Comparison of ENCODE assay signal across 1 cellular context in the genomic region with DNA sequence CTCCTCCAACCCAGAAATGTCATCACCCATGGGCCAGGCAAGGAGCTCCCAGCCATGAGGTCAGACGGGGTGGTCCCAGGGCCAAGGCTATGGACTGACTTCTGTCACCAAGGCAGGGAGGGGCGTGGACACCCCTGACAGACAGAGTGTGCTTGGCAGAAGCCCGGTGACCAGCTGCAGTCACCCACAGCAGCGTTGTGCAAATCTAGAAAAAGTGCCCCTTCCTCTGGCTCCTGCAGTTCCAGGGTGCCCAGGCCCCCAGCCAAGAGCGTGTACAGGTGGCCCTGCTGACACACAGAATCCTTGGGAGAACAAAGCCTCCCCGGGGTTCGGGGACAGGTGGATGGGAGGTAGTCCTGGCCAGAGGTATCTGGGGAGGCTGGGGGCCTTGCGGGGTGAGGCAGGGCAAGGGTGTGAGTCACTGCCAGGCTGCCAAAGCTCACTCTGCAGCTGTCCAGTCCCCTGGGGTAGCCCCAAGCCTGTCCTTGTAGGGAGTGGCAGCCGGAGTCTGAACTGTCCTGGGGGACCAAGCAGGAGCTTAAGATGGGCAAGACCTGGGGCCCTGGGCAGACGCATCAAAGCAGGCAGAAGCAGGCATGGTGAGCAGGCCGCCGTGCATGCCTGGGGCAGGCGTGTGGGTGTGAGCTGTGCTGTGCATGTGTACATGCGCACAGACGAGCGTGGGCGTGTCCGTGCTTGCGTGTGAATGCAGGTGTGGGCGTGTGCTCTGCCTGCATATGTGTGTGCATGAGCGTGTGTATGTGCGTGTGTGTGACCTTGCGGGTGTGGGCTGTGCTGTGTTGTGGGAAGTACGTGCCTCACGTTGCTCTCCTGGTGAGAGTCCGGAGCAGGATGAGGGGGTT.
TF ChIP-seq lines count a peak whose summit lies in the region.

No MANE protein-coding gene starts in this region.

TF ChIP-seq in HepG2, 621 proteins besides CTCF, POLR2A, EP300 and RAD21 (continued from another document and continues in another):
- TF ChIP-seq, protein P1, sequence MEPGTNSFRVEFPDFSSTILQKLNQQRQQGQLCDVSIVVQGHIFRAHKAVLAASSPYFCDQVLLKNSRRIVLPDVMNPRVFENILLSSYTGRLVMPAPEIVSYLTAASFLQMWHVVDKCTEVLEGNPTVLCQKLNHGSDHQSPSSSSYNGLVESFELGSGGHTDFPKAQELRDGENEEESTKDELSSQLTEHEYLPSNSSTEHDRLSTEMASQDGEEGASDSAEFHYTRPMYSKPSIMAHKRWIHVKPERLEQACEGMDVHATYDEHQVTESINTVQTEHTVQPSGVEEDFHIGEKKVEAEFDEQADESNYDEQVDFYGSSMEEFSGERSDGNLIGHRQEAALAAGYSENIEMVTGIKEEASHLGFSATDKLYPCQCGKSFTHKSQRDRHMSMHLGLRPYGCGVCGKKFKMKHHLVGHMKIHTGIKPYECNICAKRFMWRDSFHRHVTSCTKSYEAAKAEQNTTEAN (CRISPR knock-in tag; conservative IDR thresholded peaks at IDR 0.05), result 0 out of 2 replicates have a peak, but pooled peaks have one; percentile 45
- TF ChIP-seq ZNF607 (CRISPR knock-in tag; IDR thresholded peaks at IDR 0.05; ENCODE audit: borderline replicate concordance) (no peak), ZMYM4 (CRISPR knock-in tag; IDR thresholded peaks at IDR 0.05) (no peak), ZFP90 (CRISPR knock-in tag; IDR thresholded peaks at IDR 0.05; ENCODE audit: borderline replicate concordance) (no peak), CENPX (CRISPR knock-in tag; IDR thresholded peaks at IDR 0.05) (no peak), ZNF737 (CRISPR knock-in tag; IDR thresholded peaks at IDR 0.05; ENCODE audit: borderline replicate concordance) (no peak), JARID2 (CRISPR knock-in tag; IDR thresholded peaks at IDR 0.05; ENCODE audit: insufficient replicate concordance) (no peak), ZC3H13 (CRISPR knock-in tag; IDR thresholded peaks at IDR 0.05) (peak; percentile 92), ZNF7 (CRISPR knock-in tag; IDR thresholded peaks at IDR 0.05) (no peak), GZF1 (CRISPR knock-in tag; IDR thresholded peaks at IDR 0.05) (no peak), ZNF10 (CRISPR knock-in tag; IDR thresholded peaks at IDR 0.05; ENCODE audit: borderline replicate concordance, low read depth) (no peak), MED8 (CRISPR knock-in tag; IDR thresholded peaks at IDR 0.05; ENCODE audit: insufficient replicate concordance) (peak; percentile 60), RFXAP (CRISPR knock-in tag; IDR thresholded peaks at IDR 0.05; ENCODE audit: borderline replicate concordance) (no peak), ZNF232 (CRISPR knock-in tag; IDR thresholded peaks at IDR 0.05; ENCODE audit: borderline replicate concordance) (no peak), PCBP2 (optimal IDR thresholded peaks at IDR 0.05; ENCODE audit: low read depth, low read length, poor library complexity, severe bottlenecking) (no peak), ZNF292 (CRISPR knock-in tag; IDR thresholded peaks at IDR 0.05; ENCODE audit: borderline replicate concordance, low read depth) (no peak), ZBTB3 (CRISPR knock-in tag; IDR thresholded peaks at IDR 0.05; ENCODE audit: borderline replicate concordance, low read depth) (no peak), ZNF619 (CRISPR knock-in tag; IDR thresholded peaks at IDR 0.05) (no peak), JUN (CRISPR knock-in tag; IDR thresholded peaks at IDR 0.05) (no peak), KLF15 (CRISPR knock-in tag; IDR thresholded peaks at IDR 0.05; ENCODE audit: borderline replicate concordance) (no peak), FOXO1 (CRISPR knock-in tag; IDR thresholded peaks at IDR 0.05) (0 out of 2 replicates have a peak, but pooled peaks have one; percentile 11), NCOR1 (IDR thresholded peaks at IDR 0.05; ENCODE audit: borderline replicate concordance, low read length) (no peak), SUZ12 (IDR thresholded peaks at IDR 0.05; ENCODE audit: low read depth, low read length) (no peak), MYNN (CRISPR knock-in tag; IDR thresholded peaks at IDR 0.05; ENCODE audit: low read depth) (no peak)
- TF ChIP-seq, protein P2, sequence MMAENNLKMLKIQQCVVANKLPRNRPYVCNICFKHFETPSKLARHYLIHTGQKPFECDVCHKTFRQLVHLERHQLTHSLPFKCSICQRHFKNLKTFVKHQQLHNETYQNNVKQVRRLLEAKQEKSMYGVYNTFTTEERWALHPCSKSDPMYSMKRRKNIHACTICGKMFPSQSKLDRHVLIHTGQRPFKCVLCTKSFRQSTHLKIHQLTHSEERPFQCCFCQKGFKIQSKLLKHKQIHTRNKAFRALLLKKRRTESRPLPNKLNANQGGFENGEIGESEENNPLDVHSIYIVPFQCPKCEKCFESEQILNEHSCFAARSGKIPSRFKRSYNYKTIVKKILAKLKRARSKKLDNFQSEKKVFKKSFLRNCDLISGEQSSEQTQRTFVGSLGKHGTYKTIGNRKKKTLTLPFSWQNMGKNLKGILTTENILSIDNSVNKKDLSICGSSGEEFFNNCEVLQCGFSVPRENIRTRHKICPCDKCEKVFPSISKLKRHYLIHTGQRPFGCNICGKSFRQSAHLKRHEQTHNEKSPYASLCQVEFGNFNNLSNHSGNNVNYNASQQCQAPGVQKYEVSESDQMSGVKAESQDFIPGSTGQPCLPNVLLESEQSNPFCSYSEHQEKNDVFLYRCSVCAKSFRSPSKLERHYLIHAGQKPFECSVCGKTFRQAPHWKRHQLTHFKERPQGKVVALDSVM (CRISPR knock-in tag; IDR thresholded peaks at IDR 0.05), result no peak
- TF ChIP-seq, protein P3, sequence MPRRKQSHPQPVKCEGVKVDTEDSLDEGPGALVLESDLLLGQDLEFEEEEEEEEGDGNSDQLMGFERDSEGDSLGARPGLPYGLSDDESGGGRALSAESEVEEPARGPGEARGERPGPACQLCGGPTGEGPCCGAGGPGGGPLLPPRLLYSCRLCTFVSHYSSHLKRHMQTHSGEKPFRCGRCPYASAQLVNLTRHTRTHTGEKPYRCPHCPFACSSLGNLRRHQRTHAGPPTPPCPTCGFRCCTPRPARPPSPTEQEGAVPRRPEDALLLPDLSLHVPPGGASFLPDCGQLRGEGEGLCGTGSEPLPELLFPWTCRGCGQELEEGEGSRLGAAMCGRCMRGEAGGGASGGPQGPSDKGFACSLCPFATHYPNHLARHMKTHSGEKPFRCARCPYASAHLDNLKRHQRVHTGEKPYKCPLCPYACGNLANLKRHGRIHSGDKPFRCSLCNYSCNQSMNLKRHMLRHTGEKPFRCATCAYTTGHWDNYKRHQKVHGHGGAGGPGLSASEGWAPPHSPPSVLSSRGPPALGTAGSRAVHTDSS (CRISPR knock-in tag; conservative IDR thresholded peaks at IDR 0.05), result no peak
- TF ChIP-seq, protein P4, sequence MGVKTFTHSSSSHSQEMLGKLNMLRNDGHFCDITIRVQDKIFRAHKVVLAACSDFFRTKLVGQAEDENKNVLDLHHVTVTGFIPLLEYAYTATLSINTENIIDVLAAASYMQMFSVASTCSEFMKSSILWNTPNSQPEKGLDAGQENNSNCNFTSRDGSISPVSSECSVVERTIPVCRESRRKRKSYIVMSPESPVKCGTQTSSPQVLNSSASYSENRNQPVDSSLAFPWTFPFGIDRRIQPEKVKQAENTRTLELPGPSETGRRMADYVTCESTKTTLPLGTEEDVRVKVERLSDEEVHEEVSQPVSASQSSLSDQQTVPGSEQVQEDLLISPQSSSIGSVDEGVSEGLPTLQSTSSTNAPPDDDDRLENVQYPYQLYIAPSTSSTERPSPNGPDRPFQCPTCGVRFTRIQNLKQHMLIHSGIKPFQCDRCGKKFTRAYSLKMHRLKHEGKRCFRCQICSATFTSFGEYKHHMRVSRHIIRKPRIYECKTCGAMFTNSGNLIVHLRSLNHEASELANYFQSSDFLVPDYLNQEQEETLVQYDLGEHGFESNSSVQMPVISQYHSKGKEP (CRISPR knock-in tag; IDR thresholded peaks at IDR 0.05), result no peak
- TF ChIP-seq, protein P5, sequence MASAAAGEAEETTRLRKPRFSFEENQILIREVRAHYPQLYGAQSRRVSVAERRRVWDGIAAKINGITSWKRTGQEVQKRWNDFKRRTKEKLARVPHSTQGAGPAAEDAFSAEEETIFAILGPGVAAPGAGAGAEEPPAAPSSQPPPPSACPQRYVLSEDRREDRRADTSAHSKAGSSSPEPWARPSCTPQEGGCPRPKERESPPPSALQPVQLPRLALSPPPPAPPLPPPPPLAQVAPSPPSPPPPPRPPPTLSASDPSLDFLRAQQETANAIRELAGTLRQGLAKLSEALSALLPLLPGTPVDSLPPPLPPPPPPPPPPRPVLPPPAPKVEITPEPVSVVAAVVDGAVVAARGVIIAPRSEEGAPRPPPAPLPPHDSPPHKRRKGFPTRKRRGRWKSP (CRISPR knock-in tag; IDR thresholded peaks at IDR 0.05), result no peak
- TF ChIP-seq, protein P6, sequence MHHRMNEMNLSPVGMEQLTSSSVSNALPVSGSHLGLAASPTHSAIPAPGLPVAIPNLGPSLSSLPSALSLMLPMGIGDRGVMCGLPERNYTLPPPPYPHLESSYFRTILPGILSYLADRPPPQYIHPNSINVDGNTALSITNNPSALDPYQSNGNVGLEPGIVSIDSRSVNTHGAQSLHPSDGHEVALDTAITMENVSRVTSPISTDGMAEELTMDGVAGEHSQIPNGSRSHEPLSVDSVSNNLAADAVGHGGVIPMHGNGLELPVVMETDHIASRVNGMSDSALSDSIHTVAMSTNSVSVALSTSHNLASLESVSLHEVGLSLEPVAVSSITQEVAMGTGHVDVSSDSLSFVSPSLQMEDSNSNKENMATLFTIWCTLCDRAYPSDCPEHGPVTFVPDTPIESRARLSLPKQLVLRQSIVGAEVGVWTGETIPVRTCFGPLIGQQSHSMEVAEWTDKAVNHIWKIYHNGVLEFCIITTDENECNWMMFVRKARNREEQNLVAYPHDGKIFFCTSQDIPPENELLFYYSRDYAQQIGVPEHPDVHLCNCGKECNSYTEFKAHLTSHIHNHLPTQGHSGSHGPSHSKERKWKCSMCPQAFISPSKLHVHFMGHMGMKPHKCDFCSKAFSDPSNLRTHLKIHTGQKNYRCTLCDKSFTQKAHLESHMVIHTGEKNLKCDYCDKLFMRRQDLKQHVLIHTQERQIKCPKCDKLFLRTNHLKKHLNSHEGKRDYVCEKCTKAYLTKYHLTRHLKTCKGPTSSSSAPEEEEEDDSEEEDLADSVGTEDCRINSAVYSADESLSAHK (CRISPR knock-in tag; IDR thresholded peaks at IDR 0.05; ENCODE audit: borderline replicate concordance), result no peak
- TF ChIP-seq, protein P7, sequence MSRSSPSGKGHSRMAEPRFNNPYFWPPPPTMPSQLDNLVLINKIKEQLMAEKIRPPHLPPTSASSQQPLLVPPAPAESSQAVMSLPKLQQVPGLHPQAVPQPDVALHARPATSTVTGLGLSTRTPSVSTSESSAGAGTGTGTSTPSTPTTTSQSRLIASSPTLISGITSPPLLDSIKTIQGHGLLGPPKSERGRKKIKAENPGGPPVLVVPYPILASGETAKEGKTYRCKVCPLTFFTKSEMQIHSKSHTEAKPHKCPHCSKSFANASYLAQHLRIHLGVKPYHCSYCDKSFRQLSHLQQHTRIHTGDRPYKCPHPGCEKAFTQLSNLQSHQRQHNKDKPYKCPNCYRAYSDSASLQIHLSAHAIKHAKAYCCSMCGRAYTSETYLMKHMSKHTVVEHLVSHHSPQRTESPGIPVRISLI (CRISPR knock-in tag; IDR thresholded peaks at IDR 0.05; ENCODE audit: borderline replicate concordance), result no peak
- TF ChIP-seq, protein P8, sequence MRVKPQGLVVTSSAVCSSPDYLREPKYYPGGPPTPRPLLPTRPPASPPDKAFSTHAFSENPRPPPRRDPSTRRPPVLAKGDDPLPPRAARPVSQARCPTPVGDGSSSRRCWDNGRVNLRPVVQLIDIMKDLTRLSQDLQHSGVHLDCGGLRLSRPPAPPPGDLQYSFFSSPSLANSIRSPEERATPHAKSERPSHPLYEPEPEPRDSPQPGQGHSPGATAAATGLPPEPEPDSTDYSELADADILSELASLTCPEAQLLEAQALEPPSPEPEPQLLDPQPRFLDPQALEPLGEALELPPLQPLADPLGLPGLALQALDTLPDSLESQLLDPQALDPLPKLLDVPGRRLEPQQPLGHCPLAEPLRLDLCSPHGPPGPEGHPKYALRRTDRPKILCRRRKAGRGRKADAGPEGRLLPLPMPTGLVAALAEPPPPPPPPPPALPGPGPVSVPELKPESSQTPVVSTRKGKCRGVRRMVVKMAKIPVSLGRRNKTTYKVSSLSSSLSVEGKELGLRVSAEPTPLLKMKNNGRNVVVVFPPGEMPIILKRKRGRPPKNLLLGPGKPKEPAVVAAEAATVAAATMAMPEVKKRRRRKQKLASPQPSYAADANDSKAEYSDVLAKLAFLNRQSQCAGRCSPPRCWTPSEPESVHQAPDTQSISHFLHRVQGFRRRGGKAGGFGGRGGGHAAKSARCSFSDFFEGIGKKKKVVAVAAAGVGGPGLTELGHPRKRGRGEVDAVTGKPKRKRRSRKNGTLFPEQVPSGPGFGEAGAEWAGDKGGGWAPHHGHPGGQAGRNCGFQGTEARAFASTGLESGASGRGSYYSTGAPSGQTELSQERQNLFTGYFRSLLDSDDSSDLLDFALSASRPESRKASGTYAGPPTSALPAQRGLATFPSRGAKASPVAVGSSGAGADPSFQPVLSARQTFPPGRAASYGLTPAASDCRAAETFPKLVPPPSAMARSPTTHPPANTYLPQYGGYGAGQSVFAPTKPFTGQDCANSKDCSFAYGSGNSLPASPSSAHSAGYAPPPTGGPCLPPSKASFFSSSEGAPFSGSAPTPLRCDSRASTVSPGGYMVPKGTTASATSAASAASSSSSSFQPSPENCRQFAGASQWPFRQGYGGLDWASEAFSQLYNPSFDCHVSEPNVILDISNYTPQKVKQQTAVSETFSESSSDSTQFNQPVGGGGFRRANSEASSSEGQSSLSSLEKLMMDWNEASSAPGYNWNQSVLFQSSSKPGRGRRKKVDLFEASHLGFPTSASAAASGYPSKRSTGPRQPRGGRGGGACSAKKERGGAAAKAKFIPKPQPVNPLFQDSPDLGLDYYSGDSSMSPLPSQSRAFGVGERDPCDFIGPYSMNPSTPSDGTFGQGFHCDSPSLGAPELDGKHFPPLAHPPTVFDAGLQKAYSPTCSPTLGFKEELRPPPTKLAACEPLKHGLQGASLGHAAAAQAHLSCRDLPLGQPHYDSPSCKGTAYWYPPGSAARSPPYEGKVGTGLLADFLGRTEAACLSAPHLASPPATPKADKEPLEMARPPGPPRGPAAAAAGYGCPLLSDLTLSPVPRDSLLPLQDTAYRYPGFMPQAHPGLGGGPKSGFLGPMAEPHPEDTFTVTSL (CRISPR knock-in tag; IDR thresholded peaks at IDR 0.05; ENCODE audit: borderline replicate concordance), result no peak
- TF ChIP-seq, protein P9, sequence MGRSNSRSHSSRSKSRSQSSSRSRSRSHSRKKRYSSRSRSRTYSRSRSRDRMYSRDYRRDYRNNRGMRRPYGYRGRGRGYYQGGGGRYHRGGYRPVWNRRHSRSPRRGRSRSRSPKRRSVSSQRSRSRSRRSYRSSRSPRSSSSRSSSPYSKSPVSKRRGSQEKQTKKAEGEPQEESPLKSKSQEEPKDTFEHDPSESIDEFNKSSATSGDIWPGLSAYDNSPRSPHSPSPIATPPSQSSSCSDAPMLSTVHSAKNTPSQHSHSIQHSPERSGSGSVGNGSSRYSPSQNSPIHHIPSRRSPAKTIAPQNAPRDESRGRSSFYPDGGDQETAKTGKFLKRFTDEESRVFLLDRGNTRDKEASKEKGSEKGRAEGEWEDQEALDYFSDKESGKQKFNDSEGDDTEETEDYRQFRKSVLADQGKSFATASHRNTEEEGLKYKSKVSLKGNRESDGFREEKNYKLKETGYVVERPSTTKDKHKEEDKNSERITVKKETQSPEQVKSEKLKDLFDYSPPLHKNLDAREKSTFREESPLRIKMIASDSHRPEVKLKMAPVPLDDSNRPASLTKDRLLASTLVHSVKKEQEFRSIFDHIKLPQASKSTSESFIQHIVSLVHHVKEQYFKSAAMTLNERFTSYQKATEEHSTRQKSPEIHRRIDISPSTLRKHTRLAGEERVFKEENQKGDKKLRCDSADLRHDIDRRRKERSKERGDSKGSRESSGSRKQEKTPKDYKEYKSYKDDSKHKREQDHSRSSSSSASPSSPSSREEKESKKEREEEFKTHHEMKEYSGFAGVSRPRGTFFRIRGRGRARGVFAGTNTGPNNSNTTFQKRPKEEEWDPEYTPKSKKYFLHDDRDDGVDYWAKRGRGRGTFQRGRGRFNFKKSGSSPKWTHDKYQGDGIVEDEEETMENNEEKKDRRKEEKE (IDR thresholded peaks at IDR 0.05), result no peak
